Comparison of ENCODE assay signal across 25 cellular contexts in the genomic region with DNA sequence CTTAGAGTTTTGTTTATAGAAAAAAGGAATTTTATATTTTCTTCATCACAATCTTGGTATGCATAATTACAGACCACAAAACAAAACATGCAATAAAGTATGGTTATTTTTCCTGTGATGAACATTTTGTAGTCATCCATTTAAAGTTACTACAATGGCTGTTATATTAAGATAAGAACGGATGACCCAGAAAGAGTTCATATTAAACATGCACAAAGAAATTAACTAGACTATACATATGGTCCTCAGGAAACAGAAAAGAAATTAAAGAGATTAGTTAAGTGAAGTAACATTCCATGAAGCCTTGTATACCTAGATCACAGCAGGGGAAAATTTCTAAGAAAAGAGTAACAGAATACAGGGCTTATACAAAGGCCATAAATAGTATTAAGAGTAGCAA.
"Had no signal": no experiment of that assay in that cellular context is flagged by ENCODE, and none has a peak within 500 bp of the region (broad histone marks: within the 10 kb centered on the region; RNA-seq: fewer than 3 reads in every experiment).

No MANE protein-coding gene starts in this region.

- H3K9me3 Mint-ChIP-seq: endodermal cell; natural killer cell treated with Interleukin-12 subunit alpha and Interleukin-12 subunit beta and Interleukin-15 and Interleukin-18, amount 100 ng/mL, for 72 hours; neural progenitor cell had no signal

- H3K27ac ChIP-seq: coronary artery, neural progenitor cell, ovary, right atrium auricular region, sigmoid colon, skin epidermis, testis, tibial nerve, upper lobe of right lung had no signal

- DNase-seq: effector CD4-positive, alpha-beta T cell; endodermal cell; erythroblast; foreskin melanocyte; head of caudate nucleus; hippocampal formation; left colon; left ventricle myocardium superior; mesenchymal stem cell; midbrain; nucleus accumbens; ovary; sigmoid colon; stimulated activated CD4-positive, alpha-beta T cell treated with anti-CD3 and anti-CD28 coated beads, Interleukin-12 subunit alpha, Interleukin-12 subunit beta, amount 100 ng/mL, for 4 hours; stimulated activated naive CD4-positive, alpha-beta T cell treated with Interleukin-2 at 50 U/mL for 16 hours; testis; upper lobe of right lung had no signal

- H3K27me3 Mint-ChIP-seq: natural killer cell treated with Interleukin-12 subunit alpha and Interleukin-12 subunit beta and Interleukin-15 and Interleukin-18, amount 100 ng/mL, for 72 hours had no signal

- H3K27ac Mint-ChIP-seq: endodermal cell; natural killer cell treated with Interleukin-12 subunit alpha and Interleukin-12 subunit beta and Interleukin-15 and Interleukin-18, amount 100 ng/mL, for 72 hours; neural progenitor cell had no signal

- H3K4me3 ChIP-seq: coronary artery, lung, neural progenitor cell, ovary, right atrium auricular region, sigmoid colon, skin epidermis, testis, tibial nerve, upper lobe of right lung had no signal

- H3K27me3 ChIP-seq: neural progenitor cell, ovary, right atrium auricular region, sigmoid colon, testis, tibial nerve, upper lobe of right lung had no signal

- H3K4me1 Mint-ChIP-seq: neural progenitor cell had no signal

- H3K9me3 ChIP-seq: ovary, right atrium auricular region, sigmoid colon, testis, tibial nerve, upper lobe of right lung had no signal

- H3K4me1 ChIP-seq: neural progenitor cell, right atrium auricular region, sigmoid colon, testis, tibial nerve, upper lobe of right lung had no signal

- H3K4me3 Mint-ChIP-seq: endodermal cell; natural killer cell treated with Interleukin-12 subunit alpha and Interleukin-12 subunit beta and Interleukin-15 and Interleukin-18, amount 100 ng/mL, for 72 hours; neural progenitor cell had no signal

- FAIRE-seq: endothelial cell of umbilical vein had no signal

- ATAC-seq: left colon; left ventricle myocardium superior; natural killer cell treated with Interleukin-12 subunit alpha and Interleukin-12 subunit beta and Interleukin-15 and Interleukin-18, amount 100 ng/mL, for 72 hours; upper lobe of right lung had no signal
